In the genomic region with DNA sequence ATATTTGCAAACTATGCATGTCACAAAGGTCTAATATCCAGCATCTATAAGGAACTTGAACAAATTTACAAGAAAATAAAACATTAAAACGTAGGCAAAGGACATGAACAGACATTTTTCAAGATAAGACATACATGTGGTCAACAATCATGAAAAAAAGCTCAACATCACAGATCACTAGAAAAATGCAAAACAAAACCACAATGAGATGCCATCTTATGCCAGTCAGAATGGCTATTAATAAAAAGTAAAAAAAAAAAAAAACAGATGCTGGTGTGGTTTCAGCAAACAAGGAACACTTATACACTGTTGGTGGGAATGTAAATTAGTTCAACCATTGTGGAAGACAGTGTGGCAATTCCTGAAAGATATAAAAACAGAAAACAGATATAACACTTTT, we compare ENCODE assay signal across 24 cellular contexts.
A peak's percentile ranks its signal among the peaks of the same experiment; 100 is the strongest.
DNase-seq lines count a peak whose midpoint lies in the region; ATAC-seq, FAIRE-seq and TF ChIP-seq lines count a peak whose summit lies in the region.
"Had no signal": no experiment of that assay in that cellular context is flagged by ENCODE, and none has a peak within 500 bp of the region (broad histone marks: within the 10 kb centered on the region; RNA-seq: fewer than 3 reads in every experiment).

No MANE protein-coding gene starts in this region.

- no peaks in the 10 kb centered on the region for H3K36me3 ChIP-seq in SK-N-SH (replicated peaks in 1 of 2; ENCODE audit: control insufficient read depth in 1 of 2, insufficient read depth in 2 of 2, low read length in 1 of 2)
- H3K36me3 ChIP-seq: SJSA1 had no signal

- POLR2A ChIA-PET in SK-N-SH (lab: Yijun Ruan, JAX): no interaction called here

- H3K4me3 ChIP-seq in SK-N-SH (ENCODE audit: low read depth in 2 of 2, low read length in 1 of 2) (no peak overlapping the region), coronary artery (no peak overlapping the region)
- H3K4me3 ChIP-seq: SJSA1 had no signal

- H3K27me3 Mint-ChIP-seq in activated naive CD4-positive, alpha-beta T cell treated with anti-CD3 and anti-CD28 coated beads for 36 hours (ENCODE audit: low read depth): no peaks in the 10 kb centered on the region

- no peak overlapping the region for H3K4me3 Mint-ChIP-seq in activated naive CD4-positive, alpha-beta T cell treated with anti-CD3 and anti-CD28 coated beads for 36 hours

- H3K79me2 ChIP-seq in SK-N-SH (ENCODE audit: insufficient read depth): no peaks in the 10 kb centered on the region

- no peaks in the 10 kb centered on the region for H3K27me3 ChIP-seq in SK-N-SH (ENCODE audit: insufficient read depth)
- H3K27me3 ChIP-seq: SJSA1 had no signal

- TF ChIP-seq RAD21 in SK-N-SH (IDR thresholded peaks at IDR 0.05; ENCODE audit: low read length): no peak

- no peak for TF ChIP-seq EP300 in SK-N-SH (IDR thresholded peaks at IDR 0.05; ENCODE audit: borderline replicate concordance in 1 of 2, low read depth in 1 of 2, low read length in 1 of 2)

- 31% methylated on average over 1 of the region's 1 CpG for WGBS in SK-N-SH (ENCODE audit: low lambda C conversion rate)

- H3K27ac ChIP-seq in SK-N-SH (ENCODE audit: low read depth in 2 of 2, low read length in 1 of 2) (no peak overlapping the region), coronary artery (no peak overlapping the region)
- H3K27ac ChIP-seq: 22Rv1, SJSA1 had no signal

- H3K9me3 Mint-ChIP-seq in activated naive CD4-positive, alpha-beta T cell treated with anti-CD3 and anti-CD28 coated beads for 36 hours: no peaks in the 10 kb centered on the region

- no peaks in the 10 kb centered on the region for H4K20me1 ChIP-seq in SK-N-SH (ENCODE audit: insufficient read depth)

- CTCF ChIA-PET in SK-N-SH (lab: Yijun Ruan, JAX): no interaction called here
- CTCF ChIA-PET in activated naive CD4-positive, alpha-beta T cell treated with anti-CD3 and anti-CD28 coated beads for 36 hours (lab: Charles Lee): no interaction called here

- no peak for TF ChIP-seq CTCF in SK-N-SH (IDR thresholded peaks at IDR 0.05)
- no peak for TF ChIP-seq CTCF in coronary artery (IDR thresholded peaks at IDR 0.05)

- no peaks in the 10 kb centered on the region for H3K9me3 ChIP-seq in SK-N-SH
- H3K9me3 ChIP-seq: SJSA1 had no signal

- intact Hi-C loops in activated naive CD4-positive, alpha-beta T cell treated with anti-CD3 and anti-CD28 coated beads for 36 hours (cut with micrococcal nuclease): no loop called here

- peak; percentile 93 for FAIRE-seq in islet of Langerhans (lab: Jason Lieb, UNC)
- FAIRE-seq: GM18507 had no signal

- no peak overlapping the region for H2AFZ ChIP-seq in SK-N-SH (ENCODE audit: low read depth)

- H3K9me2 ChIP-seq in SK-N-SH: no peaks in the 10 kb centered on the region

- H3K9ac ChIP-seq in SK-N-SH: no peak overlapping the region

- no peak overlapping the region for H3K27ac Mint-ChIP-seq in activated naive CD4-positive, alpha-beta T cell treated with anti-CD3 and anti-CD28 coated beads for 36 hours

- ATAC-seq in SK-N-SH treated with all-trans-retinoic acid at 6 μM for 48 hours (no peak), GM21786 (IDR thresholded peaks at IDR 0.05; ENCODE audit: unreplicated experiment) (no peak)

- no peak overlapping the region for H3K4me2 ChIP-seq in SK-N-SH

- no peaks in the 10 kb centered on the region for H3K36me3 Mint-ChIP-seq in activated naive CD4-positive, alpha-beta T cell treated with anti-CD3 and anti-CD28 coated beads for 36 hours (ENCODE audit: low read depth)

- H3F3A ChIP-seq in SK-N-SH (replicated peaks; ENCODE audit: insufficient read depth): no peaks in the 10 kb centered on the region

- no peaks in the 10 kb centered on the region for H3K4me1 Mint-ChIP-seq in activated naive CD4-positive, alpha-beta T cell treated with anti-CD3 and anti-CD28 coated beads for 36 hours (ENCODE audit: low read depth)

- DNase-seq in SK-N-SH (no peak), amniotic epithelial cell (ENCODE audit: low read depth) (peak; percentile 65), coronary artery (ENCODE audit: low spot score) (no peak)
- no peak for DNase-seq in activated naive CD4-positive, alpha-beta T cell treated with anti-CD3 and anti-CD28 coated beads for 36 hours
- DNase-seq: ACHN, Calu3, DMS153, DND-41, H7, KBM-7, NCI-H1048, NCI-H1417 treated with DMSO at 0.1 percent for 48 hours, NCI-H1694 treated with DMSO at 0.1 percent for 48 hours, NCI-H2081, NCI-H2227 treated with DMSO at 0.1 percent for 48 hours, NCI-H526 treated with DMSO at 0.1 percent for 48 hours, Right ventricle myocardium superior, RPMI8226 had no signal

- H3K4me1 ChIP-seq in SK-N-SH (ENCODE audit: control insufficient read depth in 1 of 2, insufficient read depth in 2 of 2, low read depth in 1 of 2, low read length in 1 of 2): no peaks in the 10 kb centered on the region
- H3K4me1 ChIP-seq: SJSA1 had no signal

TF ChIP-seq in SK-N-SH, 30 proteins besides CTCF, POLR2A, EP300 and RAD21:
- no peak for TF ChIP-seq IRF3 (IDR thresholded peaks at IDR 0.05; ENCODE audit: low read depth, low read length)
- peak; percentile 55 for TF ChIP-seq TCF12 (IDR thresholded peaks at IDR 0.05)

TF ChIP-seq in SK-N-SH treated with all-trans-retinoic acid at 6 μM for 48 hours, 23 proteins besides CTCF, POLR2A, EP300 and RAD21:
- TF ChIP-seq, protein P1, sequence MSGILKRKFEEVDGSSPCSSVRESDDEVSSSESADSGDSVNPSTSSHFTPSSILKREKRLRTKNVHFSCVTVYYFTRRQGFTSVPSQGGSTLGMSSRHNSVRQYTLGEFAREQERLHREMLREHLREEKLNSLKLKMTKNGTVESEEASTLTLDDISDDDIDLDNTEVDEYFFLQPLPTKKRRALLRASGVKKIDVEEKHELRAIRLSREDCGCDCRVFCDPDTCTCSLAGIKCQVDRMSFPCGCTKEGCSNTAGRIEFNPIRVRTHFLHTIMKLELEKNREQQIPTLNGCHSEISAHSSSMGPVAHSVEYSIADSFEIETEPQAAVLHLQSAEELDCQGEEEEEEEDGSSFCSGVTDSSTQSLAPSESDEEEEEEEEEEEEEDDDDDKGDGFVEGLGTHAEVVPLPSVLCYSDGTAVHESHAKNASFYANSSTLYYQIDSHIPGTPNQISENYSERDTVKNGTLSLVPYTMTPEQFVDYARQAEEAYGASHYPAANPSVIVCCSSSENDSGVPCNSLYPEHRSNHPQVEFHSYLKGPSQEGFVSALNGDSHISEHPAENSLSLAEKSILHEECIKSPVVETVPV (CRISPR knock-in tag; IDR thresholded peaks at IDR 0.05): no peak
- TF ChIP-seq PPARA (CRISPR knock-in tag; IDR thresholded peaks at IDR 0.05; ENCODE audit: borderline replicate concordance) (no peak), ZFP3 (CRISPR knock-in tag; IDR thresholded peaks at IDR 0.05) (no peak), BACH2 (CRISPR knock-in tag; IDR thresholded peaks at IDR 0.05; ENCODE audit: borderline replicate concordance) (no peak)
